1 cellular context compared by ENCODE assay signal in genomic region chr6:72413884-72414283, GRCh38.
TF ChIP-seq lines count a peak whose summit lies in the region.

No MANE protein-coding gene starts in this region.

TF ChIP-seq in K562, 482 proteins besides CTCF, POLR2A, EP300 and RAD21 (continued from another document):
- TF ChIP-seq, protein P1, sequence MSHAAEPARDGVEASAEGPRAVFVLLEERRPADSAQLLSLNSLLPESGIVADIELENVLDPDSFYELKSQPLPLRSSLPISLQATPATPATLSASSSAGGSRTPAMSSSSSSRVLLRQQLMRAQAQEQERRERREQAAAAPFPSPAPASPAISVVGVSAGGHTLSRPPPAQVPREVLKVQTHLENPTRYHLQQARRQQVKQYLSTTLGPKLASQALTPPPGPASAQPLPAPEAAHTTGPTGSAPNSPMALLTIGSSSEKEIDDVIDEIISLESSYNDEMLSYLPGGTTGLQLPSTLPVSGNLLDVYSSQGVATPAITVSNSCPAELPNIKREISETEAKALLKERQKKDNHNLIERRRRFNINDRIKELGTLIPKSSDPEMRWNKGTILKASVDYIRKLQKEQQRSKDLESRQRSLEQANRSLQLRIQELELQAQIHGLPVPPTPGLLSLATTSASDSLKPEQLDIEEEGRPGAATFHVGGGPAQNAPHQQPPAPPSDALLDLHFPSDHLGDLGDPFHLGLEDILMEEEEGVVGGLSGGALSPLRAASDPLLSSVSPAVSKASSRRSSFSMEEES (CRISPR knock-in tag; IDR thresholded peaks at IDR 0.05), result no peak
- TF ChIP-seq GTF2A2 (tag; IDR thresholded peaks at IDR 0.05) (no peak), ZBTB17 (CRISPR knock-in tag; IDR thresholded peaks at IDR 0.05) (no peak), GABPB2 (CRISPR knock-in tag; conservative IDR thresholded peaks at IDR 0.05) (no peak), ATF7 (IDR thresholded peaks at IDR 0.05) (no peak), ESRRA (IDR thresholded peaks at IDR 0.05; ENCODE audit: borderline replicate concordance, low read depth) (no peak), FOXA1 (IDR thresholded peaks at IDR 0.05; ENCODE audit: borderline replicate concordance) (no peak), HNRNPK (IDR thresholded peaks at IDR 0.05; ENCODE audit: low read depth, low read length, poor library complexity, severe bottlenecking) (no peak)
- TF ChIP-seq, protein P2, sequence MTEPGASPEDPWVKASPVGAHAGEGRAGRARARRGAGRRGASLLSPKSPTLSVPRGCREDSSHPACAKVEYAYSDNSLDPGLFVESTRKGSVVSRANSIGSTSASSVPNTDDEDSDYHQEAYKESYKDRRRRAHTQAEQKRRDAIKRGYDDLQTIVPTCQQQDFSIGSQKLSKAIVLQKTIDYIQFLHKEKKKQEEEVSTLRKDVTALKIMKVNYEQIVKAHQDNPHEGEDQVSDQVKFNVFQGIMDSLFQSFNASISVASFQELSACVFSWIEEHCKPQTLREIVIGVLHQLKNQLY (CRISPR knock-in tag; conservative IDR thresholded peaks at IDR 0.05), result no peak
TF ChIP-seq in K562: peak in this region for 0.
